Comparison of ENCODE assay signal across 8 cellular contexts in genomic region chr1:45569962-45570581, GRCh38. TPM values are rescaled to one million over a fixed set of nuclear protein-coding genes. Genes with fewer than 3 reads are reported as not detected.
DNase-seq lines count a peak whose midpoint lies in the region; ATAC-seq and TF ChIP-seq lines count a peak whose summit lies in the region.

No MANE protein-coding gene starts in this region.

- H3K27me3 Mint-ChIP-seq in CD8-positive, alpha-beta memory T cell, result no peaks in the 10 kb centered on the region

- POLR2A ChIA-PET in CD8-positive, alpha-beta memory T cell (lab: Charles Lee), result interaction anchor here (2.5 kb wide), 1 partner anchor 49 kb away, joined by 8 read pairs; the partner anchor contains the start of gene PRDX1

- no peaks in the 10 kb centered on the region for H3K9me3 Mint-ChIP-seq in CD8-positive, alpha-beta memory T cell

- CTCF ChIA-PET in CD8-positive, alpha-beta memory T cell (lab: Charles Lee), result interaction anchor here (0.6 to 8.2 kb wide), 19 partner anchors 9 to 235 kb away, joined by 3 to 101 read pairs (median 3); partner anchors contain the start of genes AKR1A1, CCDC163, MMACHC and MUTYH

- no peak overlapping the region for H3K4me3 ChIP-seq in CD8-positive, alpha-beta memory T cell (ENCODE audit: low read length)
- H3K4me3 ChIP-seq in spleen, result no peak overlapping the region

- H3K36me3 Mint-ChIP-seq in CD8-positive, alpha-beta memory T cell, result peaks cover 4 to 37% (median 8%) of the 10 kb centered on the region in 3 donors

- no peak overlapping the region for H3K4me3 Mint-ChIP-seq in CD8-positive, alpha-beta memory T cell

- peaks cover 31% of the 10 kb centered on the region for H3K36me3 ChIP-seq in CD8-positive, alpha-beta memory T cell (ENCODE audit: insufficient read depth, low read length)
- peaks cover 0 to 59% (median 42%) of the 10 kb centered on the region in 6 donors for H3K36me3 ChIP-seq in spleen

- no peak overlapping the region for H3K27ac ChIP-seq in CD8-positive, alpha-beta memory T cell (ENCODE audit: low read depth, low read length)
- H3K27ac ChIP-seq in spleen, result peak overlapping the region in 2 of 8 donors; percentile 22 to 53

- no peak for ATAC-seq in GM21447 (IDR thresholded peaks at IDR 0.05; ENCODE audit: unreplicated experiment)

- H3K4me1 ChIP-seq in CD8-positive, alpha-beta memory T cell (ENCODE audit: insufficient read depth, low read length), result no peaks in the 10 kb centered on the region
- H3K4me1 ChIP-seq in spleen, result peaks cover 0 to 14% (median 4%) of the 10 kb centered on the region in 6 donors

- peak; percentile 96 to 99 (median 98) for TF ChIP-seq CTCF in spleen (IDR thresholded peaks at IDR 0.05 in 8 of 11, conservative IDR thresholded peaks at IDR 0.05 in 3 of 11)

- no peak for TF ChIP-seq POLR2A in spleen (IDR thresholded peaks at IDR 0.05)

- H3K4me1 Mint-ChIP-seq in CD8-positive, alpha-beta memory T cell, result no peaks in the 10 kb centered on the region

- intact Hi-C loops in spleen (cut with DNase I; ENCODE audit: low total_unique reads), result loop anchor here (5.0 to 10.0 kb wide), 2 partner anchors 58 to 215 kb away; no protein-coding TSS in a partner anchor

- no peaks in the 10 kb centered on the region for H3K27me3 ChIP-seq in CD8-positive, alpha-beta memory T cell (ENCODE audit: insufficient read depth, low read length, poor library complexity, severe bottlenecking)
- no peaks in the 10 kb centered on the region for H3K27me3 ChIP-seq in spleen (replicated peaks in 1 of 7)

- H3K9me3 ChIP-seq in CD8-positive, alpha-beta memory T cell (ENCODE audit: low read length), result no peaks in the 10 kb centered on the region
- H3K9me3 ChIP-seq in spleen, result no peaks in the 10 kb centered on the region

- 15 to 22% (median 18%) methylated on average over 7 to 8 of the region's 8 CpGs for WGBS in spleen, 5 donors

- peak; percentile 47 to 80 (median 64) for DNase-seq in CD8-positive, alpha-beta memory T cell
- DNase-seq in GOT3 (lab: John Stamatoyannopoulos, UW), result peak; percentile 14
- peak; percentile 74 for DNase-seq in NCI-H1694 (lab: John Stamatoyannopoulos, UW)
- peak; percentile 55 for DNase-seq in T-helper 9 cell
- DNase-seq in astrocyte of the hippocampus (ENCODE audit: low read depth, low spot score), result peak; percentile 83
- DNase-seq in hypothalamus (lab: John Stamatoyannopoulos, UW), result peak in 45 of 51 donors; percentile 8 to 78 (median 49)
- DNase-seq in spleen, result peak; percentile 82

- peak overlapping the region in 6 of 8 donors; percentile 21 to 86 (median 48) for H3K27ac Mint-ChIP-seq in CD8-positive, alpha-beta memory T cell

RNA-seq across cellular contexts. Expression of gene NASP, which starts 13.8 kb away (rescaled TPM):
- 100 to 1,000 TPM; 212 to 219 TPM for total RNA-seq in CD8-positive, alpha-beta memory T cell
- 79.9 TPM for polyA plus RNA-seq in CD8-positive, alpha-beta memory T cell
- 100 to 1,000 TPM in 5 of 7 donors, 10 to 100 TPM in 2; 85.1 to 143 (median 110) TPM for total RNA-seq in spleen
- polyA plus RNA-seq in spleen, result 100 to 1,000 TPM; 132 to 151 (median 139) TPM

RNA-seq across cellular contexts. Expression of gene AKR1A1, which starts 19.4 kb away (rescaled TPM):
- 100 to 1,000 TPM; 204 to 217 TPM for total RNA-seq in CD8-positive, alpha-beta memory T cell
- 98.3 TPM for polyA plus RNA-seq in CD8-positive, alpha-beta memory T cell
- 100 to 1,000 TPM in 5 of 7 donors, 10 to 100 TPM in 2; 68.8 to 147 (median 123) TPM for total RNA-seq in spleen
- 100 to 1,000 TPM; 132 to 150 (median 142) TPM for polyA plus RNA-seq in spleen

RNA-seq across cellular contexts. Expression of gene PRDX1, which starts 48.4 kb away (rescaled TPM):
- 100 to 1,000 TPM; 784 to 849 TPM for total RNA-seq in CD8-positive, alpha-beta memory T cell
- polyA plus RNA-seq in CD8-positive, alpha-beta memory T cell, result 261 TPM
- total RNA-seq in spleen, result 100 to 1,000 TPM; 156 to 265 (median 242) TPM
- polyA plus RNA-seq in spleen, result 100 to 1,000 TPM; 258 to 457 (median 407) TPM

RNA-seq across cellular contexts. Expression of gene CCDC17, which starts 53.8 kb away (rescaled TPM):
- 1 to 10 TPM; 1.4 TPM for total RNA-seq in CD8-positive, alpha-beta memory T cell
- 0.13 TPM for polyA plus RNA-seq in CD8-positive, alpha-beta memory T cell
- 1 to 10 TPM; 2.6 to 7.6 (median 5.4) TPM for total RNA-seq in spleen
- polyA plus RNA-seq in spleen, result 1 to 10 TPM in 2 of 3 donors, under 1 TPM in 1; 0.55 to 1.6 (median 1.5) TPM

Comparison
In these comparisons a context has a peak if more than half of its experiments do, and no peak if none do; other contexts are left out.
1. DNase-seq: peak in every context shown above with its lines; median percentile 83 in astrocyte of the hippocampus; 82 in spleen; 74 in NCI-H1694; 64 in CD8-positive, alpha-beta memory T cell; 55 in T-helper 9 cell; 49 in hypothalamus; 14 in GOT3.